In the genomic region with DNA sequence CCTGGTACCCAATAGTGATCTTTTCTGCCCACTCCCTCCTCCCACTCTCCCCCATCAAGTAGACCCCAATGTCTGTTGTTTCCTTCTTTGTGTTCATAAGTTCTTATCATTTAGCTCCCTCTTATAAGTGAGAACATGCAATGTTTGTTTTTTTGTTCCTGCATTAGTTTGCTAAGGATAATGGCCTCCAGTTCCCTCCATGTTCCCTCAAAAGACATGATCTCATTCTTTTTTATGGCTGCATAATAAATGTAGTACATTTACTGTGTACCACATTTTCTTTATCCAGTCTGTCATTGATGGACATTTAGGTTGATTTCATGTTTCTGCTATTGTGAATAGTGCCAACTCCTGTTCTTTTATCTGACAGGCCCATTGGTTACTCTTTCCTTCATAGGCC, we compare ENCODE assay signal across 5 cellular contexts. TPM values are rescaled to one million over a fixed set of nuclear protein-coding genes. Genes with fewer than 3 reads are reported as not detected.
DNase-seq lines count a peak whose midpoint lies in the region; TF ChIP-seq lines count a peak whose summit lies in the region.
"Not testable (repeated sequence)": the region's sequence is repeated elsewhere in the genome, so short reads cannot be mapped to it uniquely, and the experiment has no call there.

No MANE protein-coding gene starts in this region.

- not testable (repeated sequence) for H4K20me1 ChIP-seq in neural cell (ENCODE audit: insufficient read depth)

- not testable (repeated sequence) for TF ChIP-seq RAD21 in neural cell (conservative IDR thresholded peaks at IDR 0.05)

- H3K4me1 ChIP-seq in HEK293 (ENCODE audit: control insufficient read depth, insufficient read depth, low read length), result not testable (repeated sequence)

- intact Hi-C loops in dendritic cell treated with granulocyte-macrophage colony-stimulating factor and Interleukin-4, amounts not matched to agents 40 ng/mL and 50 ng/mL, for 4 days (cut with micrococcal nuclease), result not testable (repeated sequence)

- H2AFZ ChIP-seq in neural cell (ENCODE audit: low read depth, low read length), result not testable (repeated sequence)

- H3K9ac ChIP-seq in neural cell (ENCODE audit: low read length), result not testable (repeated sequence)

- peak overlapping the region; percentile 89 for H3K27ac Mint-ChIP-seq in activated naive CD4-positive, alpha-beta T cell treated with anti-CD3 and anti-CD28 coated beads, Interleukin-2, amount 50 U/mL, for 24 hours
- peak overlapping the region; percentile 31 for H3K27ac Mint-ChIP-seq in dendritic cell treated with granulocyte-macrophage colony-stimulating factor and Interleukin-4, amounts not matched to agents 40 ng/mL and 50 ng/mL, for 4 days

- H3K27me3 ChIP-seq in neural cell (ENCODE audit: insufficient read depth, low read depth, low read length), result not testable (repeated sequence)

- CTCF ChIA-PET in HEK293 (lab: Yijun Ruan, JAX), result interaction anchor here (0.7 kb wide), 1 partner anchor 17 kb away, joined by 3 read pairs; no protein-coding TSS in a partner anchor

- DNase-seq in NCI-H69 (lab: John Stamatoyannopoulos, UW), result peak; percentile 18

- POLR2A ChIA-PET in HEK293 (lab: Yijun Ruan, JAX), result not testable (repeated sequence)

- not testable (repeated sequence) for H3K9me3 ChIP-seq in HEK293 (ENCODE audit: control insufficient read depth, insufficient read depth, low read depth, low read length); neural cell (ENCODE audit: low read length)

- not testable (repeated sequence) for H3K4me2 ChIP-seq in neural cell (ENCODE audit: low read length)

- H3F3A ChIP-seq in neural cell (ENCODE audit: insufficient read depth, low read length, poor library complexity, severe bottlenecking), result not testable (repeated sequence)

- peaks cover 13% of the 10 kb centered on the region for H3K9me3 Mint-ChIP-seq in activated naive CD4-positive, alpha-beta T cell treated with anti-CD3 and anti-CD28 coated beads, Interleukin-2, amount 50 U/mL, for 24 hours
- not testable (repeated sequence) for H3K9me3 Mint-ChIP-seq in dendritic cell treated with granulocyte-macrophage colony-stimulating factor and Interleukin-4, amounts not matched to agents 40 ng/mL and 50 ng/mL, for 4 days

- not testable (repeated sequence) for H3K9me2 ChIP-seq in neural cell (ENCODE audit: insufficient read depth, low read length)

- TF ChIP-seq CTCF in HEK293 (tag by site-specific recombination; IDR thresholded peaks at IDR 0.05); neural cell (IDR thresholded peaks at IDR 0.05; ENCODE audit: poor library complexity, severe bottlenecking): not testable (repeated sequence)

- H3K27ac ChIP-seq in HEK293 (ENCODE audit: extremely low read depth, low read depth, low read length); neural cell (ENCODE audit: low read length): not testable (repeated sequence)

- H3K27me3 Mint-ChIP-seq in activated naive CD4-positive, alpha-beta T cell treated with anti-CD3 and anti-CD28 coated beads, Interleukin-2, amount 50 U/mL, for 24 hours; dendritic cell treated with granulocyte-macrophage colony-stimulating factor and Interleukin-4, amounts not matched to agents 40 ng/mL and 50 ng/mL, for 4 days: not testable (repeated sequence)

- not testable (repeated sequence) for H3K4me1 Mint-ChIP-seq in activated naive CD4-positive, alpha-beta T cell treated with anti-CD3 and anti-CD28 coated beads, Interleukin-2, amount 50 U/mL, for 24 hours; dendritic cell treated with granulocyte-macrophage colony-stimulating factor and Interleukin-4, amounts not matched to agents 40 ng/mL and 50 ng/mL, for 4 days (ENCODE audit: low read depth)

- peak; percentile 33 for TF ChIP-seq EP300 in neural cell (conservative IDR thresholded peaks at IDR 0.05; ENCODE audit: poor library complexity, severe bottlenecking)

- H3K4me3 ChIP-seq in HEK293 (ENCODE audit: low read depth, low read length); neural cell (ENCODE audit: low read length): not testable (repeated sequence)

- not testable (repeated sequence) for H3K79me2 ChIP-seq in neural cell (replicated peaks; ENCODE audit: insufficient read depth, low read length)

- peak overlapping the region; percentile 5 for H3K4me3 Mint-ChIP-seq in activated naive CD4-positive, alpha-beta T cell treated with anti-CD3 and anti-CD28 coated beads, Interleukin-2, amount 50 U/mL, for 24 hours
- H3K4me3 Mint-ChIP-seq in dendritic cell treated with granulocyte-macrophage colony-stimulating factor and Interleukin-4, amounts not matched to agents 40 ng/mL and 50 ng/mL, for 4 days, result not testable (repeated sequence)

- H3K36me3 Mint-ChIP-seq in activated naive CD4-positive, alpha-beta T cell treated with anti-CD3 and anti-CD28 coated beads, Interleukin-2, amount 50 U/mL, for 24 hours, result peaks cover 24% of the 10 kb centered on the region
- not testable (repeated sequence) for H3K36me3 Mint-ChIP-seq in dendritic cell treated with granulocyte-macrophage colony-stimulating factor and Interleukin-4, amounts not matched to agents 40 ng/mL and 50 ng/mL, for 4 days (ENCODE audit: low read depth)

- H3K36me3 ChIP-seq in HEK293 (ENCODE audit: control insufficient read depth in 2 of 2, insufficient read depth in 1 of 2, low read length in 2 of 2); neural cell (ENCODE audit: insufficient read depth, low read length): not testable (repeated sequence)

TF ChIP-seq in HEK293, 187 proteins besides CTCF, POLR2A, EP300 and RAD21 (continues in another document):
- TF ChIP-seq ZFHX2 (tag by site-specific recombination; conservative IDR thresholded peaks at IDR 0.05) (peak; percentile 64), ZNF843 (tag by site-specific recombination; IDR thresholded peaks at IDR 0.05) (peak; percentile 44; the same call in 1 of the 2 replicates), ZNF2 (tag by site-specific recombination; IDR thresholded peaks at IDR 0.05) (0 out of 2 replicates have a peak, but pooled peaks have one; percentile 27), KLF16 (tag by site-specific recombination; IDR thresholded peaks at IDR 0.05) (peak; percentile 49; the same call in 1 of the 2 replicates)
- TF ChIP-seq, protein P1, sequence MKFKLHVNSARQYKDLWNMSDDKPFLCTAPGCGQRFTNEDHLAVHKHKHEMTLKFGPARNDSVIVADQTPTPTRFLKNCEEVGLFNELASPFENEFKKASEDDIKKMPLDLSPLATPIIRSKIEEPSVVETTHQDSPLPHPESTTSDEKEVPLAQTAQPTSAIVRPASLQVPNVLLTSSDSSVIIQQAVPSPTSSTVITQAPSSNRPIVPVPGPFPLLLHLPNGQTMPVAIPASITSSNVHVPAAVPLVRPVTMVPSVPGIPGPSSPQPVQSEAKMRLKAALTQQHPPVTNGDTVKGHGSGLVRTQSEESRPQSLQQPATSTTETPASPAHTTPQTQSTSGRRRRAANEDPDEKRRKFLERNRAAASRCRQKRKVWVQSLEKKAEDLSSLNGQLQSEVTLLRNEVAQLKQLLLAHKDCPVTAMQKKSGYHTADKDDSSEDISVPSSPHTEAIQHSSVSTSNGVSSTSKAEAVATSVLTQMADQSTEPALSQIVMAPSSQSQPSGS (tag by site-specific recombination; IDR thresholded peaks at IDR 0.05; ENCODE audit: low read depth), result peak; percentile 38; the same call in 1 of the 2 replicates

RNA-seq across cellular contexts. Expression of gene DISP1, which starts 35.7 kb away (rescaled TPM):
- polyA plus RNA-seq in neural cell, result 3.9 and 4.8 TPM in 2 replicates
- 13.1 and 16.1 TPM in 2 replicates for polyA minus RNA-seq in neural cell
